Comparison of ENCODE assay signal across 8 cellular contexts in genomic region chr2:205947621-205948495, GRCh38.
DNase-seq lines count a peak whose midpoint lies in the region; ATAC-seq and TF ChIP-seq lines count a peak whose summit lies in the region.

No MANE protein-coding gene starts in this region.

- H3K9me3 ChIP-seq in BLaER1 treated with 17β-estradiol and CSF1 and Interleukin-3, amounts not matched to agents 10 nM and 100 nM (replicated peaks in 1 of 11): peaks cover 6 to 15% (median 10%) of the 10 kb centered on the region in 11 experiments; a peak in 21 of 22 replicates

- H3K27ac ChIP-seq in BLaER1 treated with 17β-estradiol and CSF1 and Interleukin-3, amounts not matched to agents 10 nM and 100 nM: peak overlapping the region in 3 of 11 experiments; percentile 18 to 77 (median 63); a peak in 3 of 22 replicates

- H3K9me3 Mint-ChIP-seq in mesothelial cell of epicardium: peaks cover 20% of the 10 kb centered on the region

- H3K4me1 Mint-ChIP-seq in mesothelial cell of epicardium: peaks cover 8% of the 10 kb centered on the region

- no peak overlapping the region for H3K4me3 Mint-ChIP-seq in mesothelial cell of epicardium

- no peaks in the 10 kb centered on the region for H3K36me3 ChIP-seq in BLaER1 treated with 17β-estradiol and CSF1 and Interleukin-3, amounts not matched to agents 10 nM and 100 nM

- no peak overlapping the region for H3K4me3 ChIP-seq in BLaER1 treated with 17β-estradiol and CSF1 and Interleukin-3, amounts not matched to agents 10 nM and 100 nM

- peaks cover 40 to 57% (median 51%) of the 10 kb centered on the region in 10 experiments for H3K4me1 ChIP-seq in BLaER1 treated with 17β-estradiol and CSF1 and Interleukin-3, amounts not matched to agents 10 nM and 100 nM

- ATAC-seq in GM18873 (IDR thresholded peaks at IDR 0.05; ENCODE audit: low FRiP score, unreplicated experiment) (peak; percentile 86), HG03159 (IDR thresholded peaks at IDR 0.05; ENCODE audit: unreplicated experiment) (peak; percentile 97)

- H4K20me1 ChIP-seq in BLaER1 treated with 17β-estradiol and CSF1 and Interleukin-3, amounts not matched to agents 10 nM and 100 nM: no peaks in the 10 kb centered on the region

- peak; percentile 64 for DNase-seq in NCI-H510A treated with DMSO at 0.1 percent for 48 hours (lab: John Stamatoyannopoulos, UW)
- DNase-seq in activated CD4-positive, alpha-beta T cell treated with anti-CD3 and anti-CD28 coated beads, Interleukin-2, amount 50 U/mL, for 4 hours: peak; percentile 35 to 51
- peak; percentile 25 for DNase-seq in effector CD4-positive, alpha-beta T cell
- DNase-seq in mesothelial cell of epicardium (ENCODE audit: low spot score in 2 of 2, unreplicated experiment in 2 of 2): peak; percentile 31 to 80
- DNase-seq in stimulated activated CD8-positive, alpha-beta memory T cell treated with anti-CD3 and anti-CD28 coated beads, Interleukin-4, amount 100 ng/mL, for 24 hours (ENCODE audit: low read depth): peak; percentile 35

- TF ChIP-seq CTCF in mesothelial cell of epicardium (IDR thresholded peaks at IDR 0.05; ENCODE audit: unreplicated experiment): peak; percentile 92

- no peak overlapping the region; a peak in 1 of 22 replicates for H3K9ac ChIP-seq in BLaER1 treated with 17β-estradiol and CSF1 and Interleukin-3, amounts not matched to agents 10 nM and 100 nM

- no peaks in the 10 kb centered on the region for H3K36me3 Mint-ChIP-seq in mesothelial cell of epicardium

- peaks cover 6% of the 10 kb centered on the region for H3K27me3 Mint-ChIP-seq in mesothelial cell of epicardium (ENCODE audit: low read depth)

- H3K27me3 ChIP-seq in BLaER1 treated with 17β-estradiol and CSF1 and Interleukin-3, amounts not matched to agents 10 nM and 100 nM: no peaks in the 10 kb centered on the region

- H3K4me2 ChIP-seq in BLaER1 treated with 17β-estradiol and CSF1 and Interleukin-3, amounts not matched to agents 10 nM and 100 nM: peak overlapping the region in 9 of 11 experiments; percentile 63 to 84 (median 76); a peak in 15 of 22 replicates

- peak overlapping the region; percentile 9 for H3K27ac Mint-ChIP-seq in mesothelial cell of epicardium
